ENCODE assay signal across 26 cellular contexts in genomic region chr1:197841158-197841557, GRCh38.
"Had no signal": no experiment of that assay in that cellular context is flagged by ENCODE, and none has a peak within 500 bp of the region (broad histone marks: within the 10 kb centered on the region; RNA-seq: fewer than 3 reads in every experiment).

No MANE protein-coding gene starts in this region.

- DNase-seq: activated CD4-positive, alpha-beta memory T cell treated with anti-CD3 and anti-CD28 coated beads, Interleukin-2, amount 10 ng/mL, durations not matched to agents 7 days and 5 days; activated CD4-positive, alpha-beta T cell treated with anti-CD3 and anti-CD28 coated beads, Interleukin-2, amount 10 ng/mL, durations not matched to agents 24 days and 14 days; activated effector memory CD4-positive, alpha-beta T cell treated with Interleukin-2 at 50 U/mL for 16 hours; activated naive CD4-positive, alpha-beta T cell treated with anti-CD3 and anti-CD28 coated beads for 36 hours; activated naive CD8-positive, alpha-beta T cell treated with anti-CD3 and anti-CD28 coated beads, Interleukin-2, amount 10 ng/mL, durations not matched to agents 7 days and 5 days; activated T-cell treated with anti-CD3 and anti-CD28 coated beads, Interleukin-2, amount 50 U/mL, for 72 hours; amygdala; cerebellar nuclear complex; head of caudate nucleus; hypothalamus; left ventricle myocardium superior; mammary epithelial cell; nucleus accumbens; posterior cingulate gyrus; small intestine; stimulated activated CD4-positive, alpha-beta T cell treated with anti-CD3 and anti-CD28 coated beads, Interleukin-15, amount 100 ng/mL, for 24 hours; stomach; transverse colon had no signal

- H3K36me3 ChIP-seq: gastroesophageal sphincter, stomach, transverse colon had no signal

- H3K4me3 ChIP-seq: coronary artery, gastroesophageal sphincter, stomach, transverse colon had no signal

- H3K36me3 Mint-ChIP-seq: activated naive CD8-positive, alpha-beta T cell treated with anti-CD3 and anti-CD28 coated beads, Interleukin-2, amount 10 ng/mL, durations not matched to agents 7 days and 5 days; stimulated activated memory B cell treated with anti-CD40 and anti-IgM and Interleukin-4, amounts not matched to agents 10 μg/mL and 1 μg/mL and 100 μg/mL, for 72 hours had no signal

- H3K27ac ChIP-seq: coronary artery, epithelial cell of prostate, gastroesophageal sphincter, stomach, transverse colon had no signal

- ATAC-seq: activated CD4-positive, CD25-positive, alpha-beta regulatory T cell treated with anti-CD3 and anti-CD28 coated beads, Interleukin-2, amount 50 U/mL, for 24 hours; activated T-cell treated with anti-CD3 and anti-CD28 coated beads, Interleukin-2, amount 50 U/mL, for 72 hours; gastroesophageal sphincter; left ventricle myocardium superior; sciatic nerve; stimulated activated memory B cell treated with anti-CD40 and anti-IgM and Interleukin-4, amounts not matched to agents 10 μg/mL and 1 μg/mL and 100 μg/mL, for 72 hours had no signal

- H3K4me1 Mint-ChIP-seq: activated CD4-positive, alpha-beta T cell treated with anti-CD3 and anti-CD28 coated beads, Interleukin-2, amount 10 ng/mL, durations not matched to agents 24 days and 14 days; activated naive CD8-positive, alpha-beta T cell treated with anti-CD3 and anti-CD28 coated beads, Interleukin-2, amount 10 ng/mL, durations not matched to agents 7 days and 5 days had no signal

- H3K27me3 ChIP-seq: transverse colon had no signal

- H3K9me3 ChIP-seq: gastroesophageal sphincter, stomach, transverse colon had no signal

- H3K4me3 Mint-ChIP-seq: activated CD4-positive, alpha-beta memory T cell treated with anti-CD3 and anti-CD28 coated beads, Interleukin-2, amount 10 ng/mL, durations not matched to agents 7 days and 5 days; activated CD4-positive, alpha-beta T cell treated with anti-CD3 and anti-CD28 coated beads, Interleukin-2, amount 10 ng/mL, durations not matched to agents 24 days and 14 days; activated naive CD4-positive, alpha-beta T cell treated with anti-CD3 and anti-CD28 coated beads for 36 hours; activated naive CD8-positive, alpha-beta T cell treated with anti-CD3 and anti-CD28 coated beads, Interleukin-2, amount 10 ng/mL, durations not matched to agents 7 days and 5 days; activated T-cell treated with anti-CD3 and anti-CD28 coated beads, Interleukin-2, amount 50 U/mL, for 72 hours; stimulated activated memory B cell treated with anti-CD40 and anti-IgM and Interleukin-4, amounts not matched to agents 10 μg/mL and 1 μg/mL and 100 μg/mL, for 72 hours had no signal

- H3K27ac Mint-ChIP-seq: activated CD4-positive, alpha-beta memory T cell treated with anti-CD3 and anti-CD28 coated beads, Interleukin-2, amount 10 ng/mL, durations not matched to agents 7 days and 5 days; activated CD4-positive, alpha-beta T cell treated with anti-CD3 and anti-CD28 coated beads, Interleukin-2, amount 10 ng/mL, durations not matched to agents 24 days and 14 days; activated naive CD4-positive, alpha-beta T cell treated with anti-CD3 and anti-CD28 coated beads for 36 hours; activated naive CD8-positive, alpha-beta T cell treated with anti-CD3 and anti-CD28 coated beads, Interleukin-2, amount 10 ng/mL, durations not matched to agents 7 days and 5 days; activated T-cell treated with anti-CD3 and anti-CD28 coated beads, Interleukin-2, amount 50 U/mL, for 72 hours; stimulated activated memory B cell treated with anti-CD40 and anti-IgM and Interleukin-4, amounts not matched to agents 10 μg/mL and 1 μg/mL and 100 μg/mL, for 72 hours had no signal

- H3K4me1 ChIP-seq: gastroesophageal sphincter, stomach had no signal

- FAIRE-seq: islet of Langerhans, small intestine, urothelium cell line had no signal

- H3K9me3 Mint-ChIP-seq: activated CD4-positive, alpha-beta memory T cell treated with anti-CD3 and anti-CD28 coated beads, Interleukin-2, amount 10 ng/mL, durations not matched to agents 7 days and 5 days; activated CD4-positive, alpha-beta T cell treated with anti-CD3 and anti-CD28 coated beads, Interleukin-2, amount 10 ng/mL, durations not matched to agents 24 days and 14 days; activated naive CD4-positive, alpha-beta T cell treated with anti-CD3 and anti-CD28 coated beads for 36 hours; activated naive CD8-positive, alpha-beta T cell treated with anti-CD3 and anti-CD28 coated beads, Interleukin-2, amount 10 ng/mL, durations not matched to agents 7 days and 5 days; activated T-cell treated with anti-CD3 and anti-CD28 coated beads, Interleukin-2, amount 50 U/mL, for 72 hours; stimulated activated memory B cell treated with anti-CD40 and anti-IgM and Interleukin-4, amounts not matched to agents 10 μg/mL and 1 μg/mL and 100 μg/mL, for 72 hours had no signal
